In genomic region chr11:13135385-13136271, GRCh38 we compare ENCODE assay signal across 10 cellular contexts.
A peak's percentile ranks its signal among the peaks of the same experiment; 100 is the strongest.
DNase-seq lines count a peak whose midpoint lies in the region; ATAC-seq, FAIRE-seq and TF ChIP-seq lines count a peak whose summit lies in the region.
"Had no signal": no experiment of that assay in that cellular context is flagged by ENCODE, and none has a peak within 500 bp of the region (broad histone marks: within the 10 kb centered on the region; RNA-seq: fewer than 3 reads in every experiment).

No MANE protein-coding gene starts in this region.

- no peak overlapping the region for H3K56ac ChIP-seq in H1 (replicated peaks; ENCODE audit: insufficient read length, low read depth, low read length)

- no peak overlapping the region; the same call in 1 of the 2 replicates for H3K18ac ChIP-seq in H1 (ENCODE audit: extremely low read depth, low read length)

- no peak overlapping the region for H2BK5ac ChIP-seq in H1 (ENCODE audit: low read depth, low read length)

- intact Hi-C loops in uterus (cut with DNase I; ENCODE audit: low total_unique reads) = no loop called here

- H2BK15ac ChIP-seq in H1 (ENCODE audit: low read length) = no peak overlapping the region

- no peak for TF ChIP-seq EP300 in H1 (IDR thresholded peaks at IDR 0.05; ENCODE audit: borderline replicate concordance in 1 of 2, low read depth in 2 of 2, low read length in 2 of 2)

- peak; percentile 32 for DNase-seq in GM23248
- peak; percentile 30 to 83 for DNase-seq in NCI-H524 (lab: John Stamatoyannopoulos, UW)
- no peak for DNase-seq in H1 (ENCODE audit: low read depth in 1 of 2, low spot score in 2 of 2)
- peak; percentile 86 for DNase-seq in osteoblast (ENCODE audit: insufficient read length, low spot score, missing footprints)
- no peak for DNase-seq in uterus
- no peak for DNase-seq in SIG-M5 (lab: John Stamatoyannopoulos, UW)
- DNase-seq: Peyer's patch; stimulated activated CD4-positive, alpha-beta T cell treated with anti-CD3 and anti-CD28 coated beads, Interleukin-4, amount 100 ng/mL, for 24 hours had no signal

- peaks cover 31% of the 10 kb centered on the region for H3K4me1 ChIP-seq in GM23248 (ENCODE audit: insufficient read depth)
- H3K4me1 ChIP-seq in H1 (replicated peaks in 1 of 4; ENCODE audit: control insufficient read depth in 3 of 4, insufficient read depth in 4 of 4, low read length in 3 of 4) = peaks cover 0 to 5% (median 2%) of the 10 kb centered on the region in 4 experiments; a peak in 4 of 7 replicates
- H3K4me1 ChIP-seq in osteoblast (ENCODE audit: insufficient read depth, low read length) = peaks cover 42% of the 10 kb centered on the region
- no peaks in the 10 kb centered on the region for H3K4me1 ChIP-seq in uterus

- 0 out of 2 replicates have a peak overlapping the region, but pooled peaks have one; percentile 30 for H2AFZ ChIP-seq in GM23248
- peak overlapping the region; percentile 63; the same call in 1 of the 2 replicates for H2AFZ ChIP-seq in H1 (ENCODE audit: low read length)
- peak overlapping the region; percentile 23 for H2AFZ ChIP-seq in osteoblast (ENCODE audit: low read length)

- no peaks in the 10 kb centered on the region for H3K79me2 ChIP-seq in GM23248 (ENCODE audit: insufficient read depth)
- no peaks in the 10 kb centered on the region for H3K79me2 ChIP-seq in H1 (ENCODE audit: control insufficient read depth in 1 of 2, insufficient read depth in 2 of 2, low read length in 2 of 2)
- no peaks in the 10 kb centered on the region for H3K79me2 ChIP-seq in osteoblast (ENCODE audit: insufficient read depth, low read length)

- no peak for TF ChIP-seq RAD21 in H1 (IDR thresholded peaks at IDR 0.05 in 1 of 2, conservative IDR thresholded peaks at IDR 0.05 in 1 of 2; ENCODE audit: low read depth in 2 of 2, low read length in 2 of 2)

- no peaks in the 10 kb centered on the region for H3K23me2 ChIP-seq in H1 (ENCODE audit: low read depth, low read length)

- no peak overlapping the region for H3K14ac ChIP-seq in H1 (ENCODE audit: insufficient read length)

- H3K36me3 ChIP-seq in GM23248 (ENCODE audit: low read depth) = no peaks in the 10 kb centered on the region
- no peaks in the 10 kb centered on the region for H3K36me3 ChIP-seq in H1 (ENCODE audit: control insufficient read depth in 2 of 4, insufficient read depth in 4 of 4, low read length in 3 of 4)
- H3K36me3 ChIP-seq in osteoblast (ENCODE audit: insufficient read depth, low read length) = no peaks in the 10 kb centered on the region
- H3K36me3 ChIP-seq in uterus = no peaks in the 10 kb centered on the region
- H3K36me3 ChIP-seq: Peyer's patch had no signal

- H3K27me3 ChIP-seq in GM23248 (replicated peaks; ENCODE audit: insufficient read depth) (no peaks in the 10 kb centered on the region), H1 (replicated peaks in 1 of 4; ENCODE audit: control insufficient read depth in 3 of 4, extremely low read depth in 1 of 4, insufficient read depth in 3 of 4, low read length in 3 of 4) (no peaks in the 10 kb centered on the region), osteoblast (ENCODE audit: insufficient read depth, low read length) (no peaks in the 10 kb centered on the region), uterus (no peaks in the 10 kb centered on the region)
- H3K27me3 ChIP-seq: Peyer's patch had no signal

- TF ChIP-seq POLR2A in H1 (IDR thresholded peaks at IDR 0.05; ENCODE audit: control extremely low read depth in 1 of 2, low read depth in 2 of 2, low read length in 2 of 2) (no peak), uterus (IDR thresholded peaks at IDR 0.05) (no peak)

- TF ChIP-seq CTCF in H1 (IDR thresholded peaks at IDR 0.05; ENCODE audit: control extremely low read depth in 1 of 3, insufficient read depth in 1 of 3, low read depth in 1 of 3, low read length in 3 of 3) (no peak), osteoblast (IDR thresholded peaks at IDR 0.05; ENCODE audit: extremely low read depth, low read depth, low read length) (no peak), uterus (IDR thresholded peaks at IDR 0.05) (no peak)

- H3K4me3 ChIP-seq in GM23248 = no peak overlapping the region
- H3K4me3 ChIP-seq in H1 (ENCODE audit: extremely low read depth in 1 of 4, insufficient read depth in 2 of 4, low read depth in 3 of 4, low read length in 4 of 4) = no peak overlapping the region
- H3K4me3 ChIP-seq in osteoblast (ENCODE audit: insufficient read depth, low read length) = no peak overlapping the region
- no peak overlapping the region for H3K4me3 ChIP-seq in uterus
- H3K4me3 ChIP-seq: Peyer's patch had no signal

- H4K8ac ChIP-seq in H1 (ENCODE audit: extremely low read depth, insufficient read depth, low read length) = no peak overlapping the region

- no peak for ATAC-seq in GM18858 (IDR thresholded peaks at IDR 0.05; ENCODE audit: unreplicated experiment)
- no peak for ATAC-seq in GM21528 (IDR thresholded peaks at IDR 0.05; ENCODE audit: low FRiP score, unreplicated experiment)

- POLR2A ChIA-PET in H1 (lab: Charles Lee; ENCODE audit: partially characterized antibody) = interaction anchor here (2.2 kb wide), 1 partner anchor 15 kb away, joined by 6 read pairs; no protein-coding TSS in a partner anchor

- peaks cover 10% of the 10 kb centered on the region for H3F3A ChIP-seq in GM23248 (ENCODE audit: insufficient read depth)

- no peak overlapping the region for H3K4ac ChIP-seq in H1 (replicated peaks; ENCODE audit: insufficient read length, low read depth, low read length)

- H3K27ac ChIP-seq in GM23248 (no peak overlapping the region), H1 (ENCODE audit: low read depth, low read length) (no peak overlapping the region), osteoblast (ENCODE audit: low read depth, low read length) (peak overlapping the region; percentile 32), uterus (no peak overlapping the region)
- H3K27ac ChIP-seq: Peyer's patch had no signal

- in situ Hi-C loops in GM23248 (cut with MboI) = no loop called here

- no peak for FAIRE-seq in H1 (lab: Jason Lieb, UNC)

- H3K9me3 ChIP-seq in GM23248 (ENCODE audit: low read depth) (no peaks in the 10 kb centered on the region), H1 (ENCODE audit: insufficient read depth in 2 of 2, low read depth in 1 of 2, low read length in 1 of 2) (no peaks in the 10 kb centered on the region), osteoblast (ENCODE audit: low read depth, low read length) (no peaks in the 10 kb centered on the region), uterus (no peaks in the 10 kb centered on the region)
- H3K9me3 ChIP-seq: Peyer's patch had no signal

- peak overlapping the region; percentile 3; the same call in 1 of the 2 replicates for H2AK5ac ChIP-seq in H1 (ENCODE audit: low read depth, low read length)

- 73 to 86% methylated on average over 3 of the region's 3 CpGs for whole genome bisulfite sequencing in GM23248 (ENCODE audit: low coverage in 1 of 2, low lambda C conversion rate in 2 of 2, missing lambda C conversion rate in 2 of 2), 2 experiments
- 76% methylated on average over 3 of the region's 3 CpGs; no CpG with 5 or more reads in 1 of the 2 experiments for WGBS in H1 (ENCODE audit: extremely low coverage in 1 of 2, insufficient coverage in 1 of 2, insufficient read length in 1 of 2, insufficient replicate concordance in 2 of 2, low coverage in 1 of 2, low lambda C conversion rate in 2 of 2, missing lambda C conversion rate in 1 of 2), 2 experiments

- no peaks in the 10 kb centered on the region for H3K9me2 ChIP-seq in GM23248 (ENCODE audit: insufficient read depth)

- H2BK120ac ChIP-seq in H1 (replicated peaks; ENCODE audit: low read depth, low read length) = peak overlapping the region; percentile 70

- CTCF ChIA-PET in H1 (lab: Charles Lee; ENCODE audit: partially characterized antibody) = interaction anchor here (0.8 to 2.9 kb wide), 2 partner anchors 16 to 172 kb away, joined by 4 to 8 read pairs; no protein-coding TSS in a partner anchor

- H4K5ac ChIP-seq in H1 (ENCODE audit: insufficient read length, low read depth, low read length) = no peak overlapping the region

- no peaks in the 10 kb centered on the region for H4K20me1 ChIP-seq in GM23248 (ENCODE audit: insufficient read depth)
- H4K20me1 ChIP-seq in H1 (replicated peaks in 1 of 2; ENCODE audit: control insufficient read depth in 1 of 2, insufficient read depth in 2 of 2, low read length in 2 of 2) = no peaks in the 10 kb centered on the region
- no peaks in the 10 kb centered on the region for H4K20me1 ChIP-seq in osteoblast (ENCODE audit: insufficient read depth, low read length)

- H3K4me2 ChIP-seq in GM23248 (ENCODE audit: unreplicated experiment) = no peak overlapping the region
- no peak overlapping the region for H3K4me2 ChIP-seq in H1 (ENCODE audit: insufficient read depth in 1 of 2, low read depth in 2 of 2, low read length in 2 of 2)
- H3K4me2 ChIP-seq in osteoblast (ENCODE audit: insufficient read depth, low read length) = peak overlapping the region; percentile 23

- H3K79me1 ChIP-seq in H1 (ENCODE audit: low read depth, low read length) = no peaks in the 10 kb centered on the region

- no peak overlapping the region for H3K9ac ChIP-seq in GM23248
- no peak overlapping the region for H3K9ac ChIP-seq in H1 (replicated peaks in 1 of 4; ENCODE audit: extremely low read depth in 1 of 4, low read depth in 3 of 4, low read length in 3 of 4)

- H2BK12ac ChIP-seq in H1 (ENCODE audit: low read depth, low read length) = 0 out of 2 replicates have a peak overlapping the region, but pooled peaks have one; percentile 31

- H4K91ac ChIP-seq in H1 (replicated peaks; ENCODE audit: insufficient read length, low read length) = peak overlapping the region; percentile 61

- peak overlapping the region; percentile 90; the same call in 1 of the 2 replicates for H2BK20ac ChIP-seq in H1 (ENCODE audit: low read length)

- no peak overlapping the region for H3K23ac ChIP-seq in H1 (ENCODE audit: insufficient read length)

Comparison
In these comparisons a context has a peak if more than half of its experiments do, and no peak if none do; other contexts are left out.
1. DNase-seq: peak in GM23248 (single experiment), NCI-H524 (2 of 2) and osteoblast (single experiment); none in H1 (0 of 2), uterus (0 of 2) and SIG-M5 (single experiment).
2. Peak in every context shown above with its lines, with median percentiles within 50 percentile points of each other: H2AFZ ChIP-seq.